25 cellular contexts compared by ENCODE assay signal in genomic region chr2:121090088-121090715, GRCh38.
"Had no signal": no experiment of that assay in that cellular context is flagged by ENCODE, and none has a peak within 500 bp of the region (broad histone marks: within the 10 kb centered on the region; RNA-seq: fewer than 3 reads in every experiment).

No MANE protein-coding gene starts in this region.

- H3K9me3 ChIP-seq: ascending aorta, body of pancreas, SJSA1 had no signal

- H3K27ac ChIP-seq: ascending aorta, body of pancreas, KMS-11, SJSA1 had no signal

- ATAC-seq: activated CD8-positive, alpha-beta T cell treated with anti-CD3 and anti-CD28 coated beads, Interleukin-2, amount 10 ng/mL, durations not matched to agents 7 days and 5 days; activated naive CD4-positive, alpha-beta T cell treated with anti-CD3 and anti-CD28 coated beads, Interleukin-2, amount 50 U/mL, for 72 hours; activated naive CD8-positive, alpha-beta T cell treated with anti-CD3 and anti-CD28 coated beads, Interleukin-2, amount 50 U/mL, for 24 hours; body of pancreas; Right ventricle myocardium inferior; SK-N-SH treated with all-trans-retinoic acid at 6 μM for 48 hours; WTC11 had no signal

- H3K9ac ChIP-seq: KMS-11 had no signal

- H3K4me3 ChIP-seq: ascending aorta, body of pancreas, SJSA1 had no signal

- H3K4me2 ChIP-seq: KMS-11 had no signal

- FAIRE-seq: bronchial epithelial cell had no signal

- H3K36me3 ChIP-seq: ascending aorta, SJSA1 had no signal

- H3K27me3 ChIP-seq: ascending aorta, body of pancreas, SJSA1 had no signal

- DNase-seq: activated CD4-positive, alpha-beta T cell treated with anti-CD3 and anti-CD28 coated beads for 48 hours; activated CD4-positive, alpha-beta T cell treated with anti-CD3 and anti-CD28 coated beads, Interleukin-2, amount 50 U/mL, for 4 hours; activated CD4-positive, CD25-positive, alpha-beta regulatory T cell treated with anti-CD3 and anti-CD28 coated beads, Interleukin-2, amount 50 U/mL, for 72 hours; activated CD8-positive, alpha-beta T cell treated with anti-CD3 and anti-CD28 coated beads, Interleukin-2, amount 10 ng/mL, durations not matched to agents 7 days and 5 days; activated effector memory CD4-positive, alpha-beta T cell treated with Interleukin-2 at 50 U/mL for 16 hours; activated naive CD4-positive, alpha-beta T cell treated with Interleukin-2 at 50 U/mL for 16 hours; activated naive CD8-positive, alpha-beta T cell treated with anti-CD3 and anti-CD28 coated beads, Interleukin-2, amount 50 U/mL, for 24 hours; activated T-cell treated with anti-CD3 and anti-CD28 coated beads, Interleukin-2, amount 50 U/mL, for 24 hours; amniotic stem cell; body of pancreas; central memory CD4-positive, alpha-beta T cell; NCI-H1092; NCI-H1930; NCI-H446; NCI-H524; NCI-H748 treated with DMSO at 0.1 percent for 48 hours; SW 1271 had no signal

- H3K4me1 ChIP-seq: body of pancreas, SJSA1 had no signal
